12 cellular contexts compared by ENCODE assay signal in the genomic region with DNA sequence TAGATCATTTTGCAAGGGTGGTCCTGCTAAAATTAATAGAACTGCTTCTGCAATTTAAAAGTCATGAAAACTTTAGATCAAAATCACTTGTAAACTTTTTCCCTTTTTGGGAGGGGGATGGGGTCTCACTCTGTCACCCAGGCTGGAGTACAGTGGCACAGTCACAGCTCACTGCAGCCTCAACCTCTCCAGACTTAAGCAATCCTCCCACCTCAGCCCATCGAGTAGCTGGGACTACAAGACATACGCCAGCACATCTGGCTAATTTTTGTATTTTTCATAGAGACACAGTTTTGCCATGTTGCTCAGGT.
DNase-seq lines count a peak whose midpoint lies in the region; ATAC-seq and TF ChIP-seq lines count a peak whose summit lies in the region.
"Had no signal": no experiment of that assay in that cellular context is flagged by ENCODE, and none has a peak within 500 bp of the region (broad histone marks: within the 10 kb centered on the region; RNA-seq: fewer than 3 reads in every experiment).

No MANE protein-coding gene starts in this region.

- WGBS in gastroesophageal sphincter (ENCODE audit: low coverage in 1 of 2), 2 donors, result 100% methylated on average over 1 of the region's 2 CpGs; no CpG with 5 or more reads in 1 of the 2 donors
- WGBS in prostate gland, result 79% methylated on average over 2 of the region's 2 CpGs

- intact Hi-C loops in prostate gland (cut with DNase I), result loop anchor here (10.0 kb wide), 1 partner anchor 58 kb away; no protein-coding TSS in a partner anchor

- DNase-seq in AG04450 (ENCODE audit: low read depth, low spot score), result no peak
- no peak for DNase-seq in RWPE2 (ENCODE audit: low spot score)
- DNase-seq in prostate gland (ENCODE audit: low spot score), result no peak
- DNase-seq in SJCRH30, result no peak
- DNase-seq in NCI-H146 (lab: John Stamatoyannopoulos, UW), result no peak
- no peak for DNase-seq in left lobe of liver (ENCODE audit: low spot score)
- DNase-seq: activated CD8-positive, alpha-beta memory T cell treated with anti-CD3 and anti-CD28 coated beads, Interleukin-2, amount 10 ng/mL, durations not matched to agents 7 days and 5 days; activated gamma-delta T cell; SHP77 treated with DMSO at 0.1 percent for 48 hours; stimulated activated naive CD4-positive, alpha-beta T cell treated with Interleukin-2 at 50 U/mL for 16 hours had no signal

- TF ChIP-seq POLR2A in gastroesophageal sphincter (IDR thresholded peaks at IDR 0.05), result no peak
- no peak for TF ChIP-seq POLR2A in prostate gland (IDR thresholded peaks at IDR 0.05)

- H3K27me3 ChIP-seq in AG04450 (ENCODE audit: control insufficient read depth, insufficient read depth, low read length) (no peaks in the 10 kb centered on the region), RWPE2 (ENCODE audit: insufficient read depth, poor library complexity, severe bottlenecking) (no peaks in the 10 kb centered on the region), gastroesophageal sphincter (no peaks in the 10 kb centered on the region), prostate gland (replicated peaks; ENCODE audit: insufficient read depth) (no peaks in the 10 kb centered on the region), SJCRH30 (no peaks in the 10 kb centered on the region)

- POLR2A ChIA-PET in AG04450 (lab: Yijun Ruan, JAX), result interaction anchor here (0.6 to 1.0 kb wide), 3 partner anchors 76 to 157 kb away, joined by 3 to 11 read pairs (median 5); partner anchors contain the start of genes ARMC10 and FBXL13

- H3K36me3 ChIP-seq in RWPE2 (ENCODE audit: low read depth), result no peaks in the 10 kb centered on the region
- H3K36me3 ChIP-seq in gastroesophageal sphincter, result no peaks in the 10 kb centered on the region
- H3K36me3 ChIP-seq in prostate gland, result no peaks in the 10 kb centered on the region
- no peaks in the 10 kb centered on the region for H3K36me3 ChIP-seq in SJCRH30

- TF ChIP-seq CTCF in AG04450 (IDR thresholded peaks at IDR 0.05; ENCODE audit: low read depth, low read length), result no peak
- TF ChIP-seq CTCF in RWPE2 (IDR thresholded peaks at IDR 0.05; ENCODE audit: poor library complexity, severe bottlenecking), result no peak
- TF ChIP-seq CTCF in gastroesophageal sphincter (IDR thresholded peaks at IDR 0.05), result no peak
- no peak for TF ChIP-seq CTCF in prostate gland (IDR thresholded peaks at IDR 0.05)

- CTCF ChIA-PET in AG04450 (lab: Charles Lee), result interaction anchor here (1.2 kb wide), 1 partner anchor 70 kb away, joined by 6 read pairs; no protein-coding TSS in a partner anchor

- H3K9me3 ChIP-seq in AG04450 (ENCODE audit: control insufficient read depth, insufficient read depth, low read length) (no peaks in the 10 kb centered on the region; the same call in 1 of the 2 replicates), RWPE2 (ENCODE audit: severe bottlenecking) (no peaks in the 10 kb centered on the region), gastroesophageal sphincter (no peaks in the 10 kb centered on the region), prostate gland (no peaks in the 10 kb centered on the region), SJCRH30 (replicated peaks) (no peaks in the 10 kb centered on the region; the same call in 1 of the 2 replicates)

- ATAC-seq in RWPE2 (ENCODE audit: low read depth), result no peak
- no peak for ATAC-seq in gastroesophageal sphincter
- no peak for ATAC-seq in left lobe of liver
- ATAC-seq in HG02973 (IDR thresholded peaks at IDR 0.05; ENCODE audit: unreplicated experiment), result no peak
- ATAC-seq: activated CD8-positive, alpha-beta memory T cell treated with anti-CD3 and anti-CD28 coated beads, Interleukin-2, amount 10 ng/mL, durations not matched to agents 7 days and 5 days had no signal

- no peak overlapping the region for H3K4me3 ChIP-seq in AG04450 (ENCODE audit: low read depth, low read length)
- no peak overlapping the region for H3K4me3 ChIP-seq in RWPE2 (ENCODE audit: severe bottlenecking)
- H3K4me3 ChIP-seq in gastroesophageal sphincter, result no peak overlapping the region
- no peak overlapping the region for H3K4me3 ChIP-seq in prostate gland
- no peak overlapping the region for H3K4me3 ChIP-seq in SJCRH30

- no peak for TF ChIP-seq EP300 in gastroesophageal sphincter (IDR thresholded peaks at IDR 0.05)

- peaks cover 34% of the 10 kb centered on the region for H3K4me1 ChIP-seq in RWPE2 (ENCODE audit: insufficient read depth, poor library complexity, severe bottlenecking)
- H3K4me1 ChIP-seq in gastroesophageal sphincter, result peaks cover 0 to 22% (median 5%) of the 10 kb centered on the region in 3 donors
- H3K4me1 ChIP-seq in prostate gland (replicated peaks), result peaks cover 12% of the 10 kb centered on the region
- peaks cover 3% of the 10 kb centered on the region; the same call in 1 of the 2 replicates for H3K4me1 ChIP-seq in SJCRH30

- H3K27ac ChIP-seq in AG04450 (ENCODE audit: low read depth, low read length) (peak overlapping the region; percentile 77), RWPE2 (ENCODE audit: poor library complexity, severe bottlenecking) (peak overlapping the region; percentile 94), gastroesophageal sphincter (peak overlapping the region in 3 of 4 donors; percentile 49 to 56 (median 52)), prostate gland (peak overlapping the region; percentile 2 to 82), SJCRH30 (no peak overlapping the region)
